16 cellular contexts compared by ENCODE assay signal in the genomic region with DNA sequence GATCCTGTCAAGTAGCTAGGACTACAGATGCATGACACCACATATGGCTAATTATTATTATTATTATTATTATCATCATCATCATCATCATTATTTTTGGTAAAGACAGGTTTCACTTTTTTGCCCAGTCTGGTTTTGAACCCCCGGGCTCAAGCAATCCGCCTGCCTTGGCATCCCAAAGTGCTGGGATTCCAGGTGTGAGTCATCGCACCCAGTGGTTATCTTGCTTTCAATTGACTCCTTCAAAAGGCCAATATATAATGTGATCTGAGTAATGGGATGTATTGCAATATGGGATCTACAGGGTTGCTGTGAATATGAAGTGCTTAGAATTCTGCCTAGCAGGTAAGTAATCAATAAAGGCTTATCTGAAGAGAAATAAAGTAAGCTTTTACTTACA.
"Had no signal": no experiment of that assay in that cellular context is flagged by ENCODE, and none has a peak within 500 bp of the region (broad histone marks: within the 10 kb centered on the region; RNA-seq: fewer than 3 reads in every experiment).

No MANE protein-coding gene starts in this region.

- H3K4me2 ChIP-seq: smooth muscle cell had no signal

- H3K4me1 ChIP-seq: foreskin keratinocyte, left lung, suprapubic skin, transverse colon had no signal

- H3K36me3 ChIP-seq: left lung, sigmoid colon, stomach, suprapubic skin, transverse colon had no signal

- H3K4me3 ChIP-seq: left lung, sigmoid colon, smooth muscle cell, stomach, suprapubic skin, transverse colon had no signal

- DNase-seq: activated naive CD4-positive, alpha-beta T cell treated with Interleukin-2 at 50 U/mL for 16 hours; activated naive CD8-positive, alpha-beta T cell treated with anti-CD3 and anti-CD28 coated beads for 36 hours; activated T-cell treated with anti-CD3 and anti-CD28 coated beads, Interleukin-2, amount 50 U/mL, for 24 hours; caudate nucleus; effector CD8-positive, alpha-beta T cell; foreskin keratinocyte; kidney glomerular epithelial cell; retina; sigmoid colon; stimulated activated CD4-positive, alpha-beta T cell treated with anti-CD3 and anti-CD28 coated beads, Interleukin-15, amount 100 ng/mL, for 24 hours; stomach; T-helper 9 cell; transverse colon had no signal

- H3K9me3 ChIP-seq: left lung, sigmoid colon, stomach, suprapubic skin, transverse colon had no signal

- H3K27ac ChIP-seq: foreskin keratinocyte, left lung, sigmoid colon, stomach, suprapubic skin, transverse colon had no signal

- H3K27me3 ChIP-seq: foreskin keratinocyte, left lung, sigmoid colon, stomach, suprapubic skin, transverse colon had no signal
